10 cellular contexts compared by ENCODE assay signal in the genomic region with DNA sequence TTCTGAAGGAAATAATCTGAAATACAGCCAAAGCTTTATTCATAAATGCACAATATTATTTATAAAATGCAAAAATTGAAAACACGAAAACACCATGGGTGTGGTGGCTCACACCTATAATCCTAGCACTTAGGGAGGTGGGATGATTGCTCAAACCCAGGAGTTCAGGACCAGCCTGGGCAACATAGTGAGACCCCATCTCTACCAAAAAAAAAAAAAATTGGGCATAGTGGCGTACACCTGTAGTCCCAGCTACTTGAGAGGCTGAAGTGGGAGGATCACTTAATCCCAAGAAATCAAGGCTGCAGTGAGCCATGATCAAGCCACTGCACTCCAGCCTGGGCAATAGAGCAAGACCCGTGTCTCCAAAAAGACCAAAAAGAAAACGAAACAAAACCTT.
"Had no signal": no experiment of that assay in that cellular context is flagged by ENCODE, and none has a peak within 500 bp of the region (broad histone marks: within the 10 kb centered on the region; RNA-seq: fewer than 3 reads in every experiment).

No MANE protein-coding gene starts in this region.

- H3K9ac ChIP-seq: GM23248 had no signal

- H3K4me3 Mint-ChIP-seq: GM23338, H9, HFFc6 had no signal

- H3K27ac ChIP-seq: GM23248 had no signal

- H3K9me3 ChIP-seq: HAP-1 had no signal

- ATAC-seq: HCT116 had no signal

- H3K27ac Mint-ChIP-seq: GM23338, H9, HFFc6 had no signal

- H3K36me3 ChIP-seq: HAP-1 had no signal

- H3K9me3 Mint-ChIP-seq: HFFc6 had no signal

- H3K4me2 ChIP-seq: GM23338 had no signal

- DNase-seq: GM23248, GOT3, HCEC 1CT, HFFc6 had no signal

- H2AFZ ChIP-seq: GM23248, GM23338 had no signal

- H3K4me3 ChIP-seq: GM23248, GM23338, HAP-1 had no signal

- FAIRE-seq: H1, H54 had no signal
